Comparison of ENCODE assay signal across 24 cellular contexts in genomic region chr5:87139795-87140194, GRCh38.
A peak's percentile ranks its signal among the peaks of the same experiment; 100 is the strongest.
DNase-seq lines count a peak whose midpoint lies in the region; ATAC-seq and TF ChIP-seq lines count a peak whose summit lies in the region.
"Had no signal": no experiment of that assay in that cellular context is flagged by ENCODE, and none has a peak within 500 bp of the region (broad histone marks: within the 10 kb centered on the region; RNA-seq: fewer than 3 reads in every experiment).

No MANE protein-coding gene starts in this region.

- CTCF ChIA-PET in OCI-LY7 (lab: Charles Lee; ENCODE audit: unreplicated experiment) = no interaction called here

- no peak for ATAC-seq in left cardiac atrium

- no peaks in the 10 kb centered on the region for H3F3A ChIP-seq in neural progenitor cell (ENCODE audit: low read depth)

- H2AFZ ChIP-seq in neural progenitor cell (replicated peaks) (peak overlapping the region; percentile 10), OCI-LY7 (ENCODE audit: low read length) (no peak overlapping the region)

- BruUV-seq in OCI-LY7 (replicated peaks; lab: Mats Ljungman, UMichigan) = no TSS peak

- no peaks in the 10 kb centered on the region for H4K20me1 ChIP-seq in neural progenitor cell (ENCODE audit: low read depth)
- H4K20me1 ChIP-seq in OCI-LY7 (ENCODE audit: insufficient read depth, low read length) = no peaks in the 10 kb centered on the region

- H3K27ac Mint-ChIP-seq in neural progenitor cell = no peak overlapping the region
- H3K27ac Mint-ChIP-seq: CD14-positive monocyte had no signal

- no peaks in the 10 kb centered on the region for H3K79me2 ChIP-seq in neural progenitor cell (ENCODE audit: low read depth)
- H3K79me2 ChIP-seq in OCI-LY7 (ENCODE audit: insufficient read depth, low read depth, low read length) = no peaks in the 10 kb centered on the region

- no peaks in the 10 kb centered on the region for H3K9me3 Mint-ChIP-seq in neural progenitor cell

- peaks cover 10% of the 10 kb centered on the region for H3K4me1 Mint-ChIP-seq in neural progenitor cell

- H3K4me3 ChIP-seq in left ventricle myocardium inferior (no peak overlapping the region), epithelial cell of esophagus (ENCODE audit: low read length) (no peak overlapping the region), neural progenitor cell (no peak overlapping the region), OCI-LY7 (ENCODE audit: low read depth, low read length, poor library complexity, severe bottlenecking) (no peak overlapping the region), Peyer's patch (no peak overlapping the region)
- H3K4me3 ChIP-seq: GM23248, MG63, SK-N-MC had no signal

- TF ChIP-seq CTCF in left ventricle myocardium inferior (IDR thresholded peaks at IDR 0.05; ENCODE audit: borderline replicate concordance) = no peak
- TF ChIP-seq CTCF in epithelial cell of esophagus (IDR thresholded peaks at IDR 0.05; ENCODE audit: insufficient read depth, low read depth, low read length, missing control alignments) = no peak
- no peak for TF ChIP-seq CTCF in neural progenitor cell (IDR thresholded peaks at IDR 0.05)
- no peak for TF ChIP-seq CTCF in OCI-LY7 (conservative IDR thresholded peaks at IDR 0.05; ENCODE audit: low read length)
- no peak for TF ChIP-seq CTCF in Peyer's patch (IDR thresholded peaks at IDR 0.05)

- H3K4me1 ChIP-seq in left ventricle myocardium inferior (peaks cover 40% of the 10 kb centered on the region), neural progenitor cell (no peaks in the 10 kb centered on the region), OCI-LY7 (ENCODE audit: insufficient read depth, low read length, poor library complexity, severe bottlenecking) (no peaks in the 10 kb centered on the region), Peyer's patch (no peaks in the 10 kb centered on the region)
- H3K4me1 ChIP-seq: BE2C had no signal

- no peak overlapping the region for H3K9ac ChIP-seq in neural progenitor cell
- H3K9ac ChIP-seq: GM23248 had no signal

- H3K4me2 ChIP-seq in neural progenitor cell = no peak overlapping the region
- no peak overlapping the region for H3K4me2 ChIP-seq in OCI-LY7 (ENCODE audit: low read length)

- no peaks in the 10 kb centered on the region for H3K9me2 ChIP-seq in OCI-LY7 (ENCODE audit: insufficient read depth, low read length)

- no peak for DNase-seq in left ventricle myocardium inferior
- DNase-seq in left cardiac atrium = no peak
- peak; percentile 86 for DNase-seq in epithelial cell of esophagus (ENCODE audit: low read depth)
- DNase-seq in neural progenitor cell (ENCODE audit: low spot score) = no peak
- no peak for DNase-seq in DMS114 treated with DMSO at 0.1 percent for 48 hours (lab: John Stamatoyannopoulos, UW; ENCODE audit: unreplicated experiment)
- no peak for DNase-seq in OCI-LY7 (ENCODE audit: low spot score)
- DNase-seq in Peyer's patch = no peak
- DNase-seq: 8988T; ACHN; BE2C; Calu3; DMS153; GM23248; H7; KBM-7; MG63; NCI-H2029; NCI-H446; NCI-H524 treated with DMSO at 0.1 percent for 48 hours; NCI-H774; NK-92 treated with Interleukin-12 subunit alpha and Interleukin-12 subunit beta, amount 100 ng/mL, for 24 hours; SIG-M5 had no signal

- H3K9me3 ChIP-seq in left ventricle myocardium inferior (replicated peaks) (no peaks in the 10 kb centered on the region), neural progenitor cell (ENCODE audit: low read depth) (no peaks in the 10 kb centered on the region), OCI-LY7 (ENCODE audit: low read length) (no peaks in the 10 kb centered on the region), Peyer's patch (no peaks in the 10 kb centered on the region)
- H3K9me3 ChIP-seq: BE2C had no signal

- H3K4me3 Mint-ChIP-seq in neural progenitor cell = no peak overlapping the region
- H3K4me3 Mint-ChIP-seq: CD14-positive monocyte had no signal

- H3K36me3 Mint-ChIP-seq in neural progenitor cell = no peaks in the 10 kb centered on the region
- H3K36me3 Mint-ChIP-seq: CD14-positive monocyte had no signal

- POLR2A ChIA-PET in OCI-LY7 (lab: Charles Lee) = no interaction called here

- H3K27me3 ChIP-seq in left ventricle myocardium inferior (ENCODE audit: low read depth) (no peaks in the 10 kb centered on the region), neural progenitor cell (no peaks in the 10 kb centered on the region), Peyer's patch (no peaks in the 10 kb centered on the region)
- H3K27me3 ChIP-seq: BE2C, MG63 had no signal

- no peaks in the 10 kb centered on the region for H3K36me3 ChIP-seq in left ventricle myocardium inferior
- H3K36me3 ChIP-seq in neural progenitor cell = no peaks in the 10 kb centered on the region
- H3K36me3 ChIP-seq in OCI-LY7 (ENCODE audit: insufficient read depth, low read length) = no peaks in the 10 kb centered on the region
- H3K36me3 ChIP-seq in Peyer's patch = no peaks in the 10 kb centered on the region
- H3K36me3 ChIP-seq: BE2C, MG63 had no signal

- no peak for TF ChIP-seq POLR2A in Peyer's patch (IDR thresholded peaks at IDR 0.05)

- intact Hi-C loops in left ventricle myocardium inferior (cut with micrococcal nuclease) (no loop called here), left cardiac atrium (cut with DNase I) (no loop called here), OCI-LY7 (cut with micrococcal nuclease; ENCODE audit: unreplicated experiment) (no loop called here)

- peak overlapping the region; percentile 72 for H3K27ac ChIP-seq in left ventricle myocardium inferior (replicated peaks)
- no peak overlapping the region for H3K27ac ChIP-seq in neural progenitor cell
- no peak overlapping the region for H3K27ac ChIP-seq in OCI-LY7 (ENCODE audit: low read depth, low read length, poor library complexity, severe bottlenecking)
- no peak overlapping the region for H3K27ac ChIP-seq in Peyer's patch
- H3K27ac ChIP-seq: GM23248, SK-N-MC had no signal

- H3K27me3 Mint-ChIP-seq in neural progenitor cell (ENCODE audit: insufficient read depth, low read depth) = peaks cover 2% of the 10 kb centered on the region
